In genomic region chr14:98957211-98958047, GRCh38 we compare ENCODE assay signal across 1 cellular context.
TF ChIP-seq lines count a peak whose summit lies in the region.

No MANE protein-coding gene starts in this region.

TF ChIP-seq in A549, 52 proteins besides CTCF, POLR2A, EP300 and RAD21 (continued from another document):
- TF ChIP-seq REST (IDR thresholded peaks at IDR 0.05): no peak
- no peak for TF ChIP-seq HDAC2 (IDR thresholded peaks at IDR 0.05)
- TF ChIP-seq HOXA7 (CRISPR knock-in tag; IDR thresholded peaks at IDR 0.05): no peak
- TF ChIP-seq MAZ (IDR thresholded peaks at IDR 0.05; ENCODE audit: borderline replicate concordance, low read depth, low read length): no peak
- TF ChIP-seq HES2 (IDR thresholded peaks at IDR 0.05): peak; percentile 58
- TF ChIP-seq EHF (CRISPR knock-in tag; IDR thresholded peaks at IDR 0.05): no peak
- no peak for TF ChIP-seq ZC3H11A (IDR thresholded peaks at IDR 0.05)
- peak; percentile 62 for TF ChIP-seq JUNB (IDR thresholded peaks at IDR 0.05)
- TF ChIP-seq PBX3 (IDR thresholded peaks at IDR 0.05): no peak
- no peak for TF ChIP-seq MAFK (IDR thresholded peaks at IDR 0.05; ENCODE audit: partially characterized antibody)
- TF ChIP-seq HOXB13 (CRISPR knock-in tag; IDR thresholded peaks at IDR 0.05; ENCODE audit: low read depth): no peak
- TF ChIP-seq BCL3 (IDR thresholded peaks at IDR 0.05): no peak
- no peak for TF ChIP-seq RARB (CRISPR knock-in tag; IDR thresholded peaks at IDR 0.05)
- no peak for TF ChIP-seq ATOH8 (CRISPR knock-in tag; IDR thresholded peaks at IDR 0.05; ENCODE audit: low read depth)
- no peak for TF ChIP-seq CBX2 (IDR thresholded peaks at IDR 0.05; ENCODE audit: borderline replicate concordance, low read depth)
- peak; percentile 36; the same call in 1 of the 2 replicates for TF ChIP-seq FOSL2 (IDR thresholded peaks at IDR 0.05)
- TF ChIP-seq FOSL2 (CRISPR knock-in tag; IDR thresholded peaks at IDR 0.05): peak; percentile 42
- TF ChIP-seq RCOR1 (IDR thresholded peaks at IDR 0.05; ENCODE audit: low read depth, low read length): no peak
- TF ChIP-seq CBX8 (IDR thresholded peaks at IDR 0.05): no peak
- no peak for TF ChIP-seq NPAS2 (CRISPR knock-in tag; IDR thresholded peaks at IDR 0.05; ENCODE audit: borderline replicate concordance)
- TF ChIP-seq GATA3 (IDR thresholded peaks at IDR 0.05; ENCODE audit: borderline replicate concordance): no peak
- no peak; the same call in 2 of the 3 replicates for TF ChIP-seq SMC3 (IDR thresholded peaks at IDR 0.05)
- TF ChIP-seq HEYL (CRISPR knock-in tag; IDR thresholded peaks at IDR 0.05): no peak
TF ChIP-seq in A549: peak in this region for 6.
